8 cellular contexts compared by ENCODE assay signal in the genomic region with DNA sequence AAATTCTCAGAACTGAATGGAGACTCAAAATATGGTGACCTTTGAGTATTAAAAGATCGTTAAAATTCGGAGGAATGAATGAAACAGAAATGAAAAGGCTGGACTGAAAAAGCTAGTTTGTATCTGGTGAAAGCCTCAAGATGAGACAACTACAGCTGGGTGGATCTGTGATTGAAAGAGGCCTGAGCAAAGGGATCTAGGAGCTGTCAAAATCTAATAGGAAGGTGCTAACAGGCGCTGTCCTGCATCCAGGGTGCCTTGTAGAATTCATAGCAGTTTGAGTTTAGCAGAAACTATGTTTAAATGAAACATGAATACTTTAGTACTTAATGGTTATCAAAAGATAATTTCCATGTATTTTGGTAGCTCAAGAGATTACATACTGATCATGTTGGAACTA. TPM values are rescaled to one million over a fixed set of nuclear protein-coding genes. Genes with fewer than 3 reads are reported as not detected.
DNase-seq lines count a peak whose midpoint lies in the region; ATAC-seq and TF ChIP-seq lines count a peak whose summit lies in the region.

No MANE protein-coding gene starts in this region.

- no peak overlapping the region for H3K18ac ChIP-seq in mesendoderm (ENCODE audit: low read length)

- TF ChIP-seq CTCF in right atrium auricular region (IDR thresholded peaks at IDR 0.05): no peak
- no peak for TF ChIP-seq CTCF in body of pancreas (IDR thresholded peaks at IDR 0.05)

- H4K8ac ChIP-seq in mesendoderm (ENCODE audit: low read depth, low read length): no peak overlapping the region

- H2BK120ac ChIP-seq in mesendoderm (ENCODE audit: low read depth, low read length): no peak overlapping the region

- no peak overlapping the region for H3K4ac ChIP-seq in mesendoderm (ENCODE audit: low read depth, low read length)

- peaks cover 0 to 67% of the 10 kb centered on the region in 2 donors for H3K4me1 ChIP-seq in right atrium auricular region
- H3K4me1 ChIP-seq in body of pancreas: peaks cover 64% of the 10 kb centered on the region
- peaks cover 8% of the 10 kb centered on the region for H3K4me1 ChIP-seq in mesendoderm (ENCODE audit: control insufficient read depth, low read depth, low read length)
- peaks cover 2 to 9% of the 10 kb centered on the region in 2 donors for H3K4me1 ChIP-seq in aorta (ENCODE audit: control insufficient read depth in 1 of 2, insufficient read depth in 2 of 2, low read length in 2 of 2)

- H3K27me3 ChIP-seq in right atrium auricular region (no peaks in the 10 kb centered on the region), body of pancreas (no peaks in the 10 kb centered on the region), mesendoderm (ENCODE audit: insufficient read depth, low read length, poor library complexity) (no peaks in the 10 kb centered on the region), aorta (ENCODE audit: control insufficient read depth in 1 of 2, insufficient read depth in 2 of 2, low read length in 1 of 2) (no peaks in the 10 kb centered on the region)

- DNase-seq in right atrium auricular region (ENCODE audit: low spot score): no peak
- DNase-seq in cardiac septum (ENCODE audit: low spot score): no peak
- no peak for DNase-seq in body of pancreas
- no peak for DNase-seq in mesendoderm
- DNase-seq in aorta: no peak
- no peak for DNase-seq in T-helper 9 cell
- no peak for DNase-seq in NCI-H526 (lab: John Stamatoyannopoulos, UW)

- H3K36me3 ChIP-seq in right atrium auricular region: no peaks in the 10 kb centered on the region
- no peaks in the 10 kb centered on the region for H3K36me3 ChIP-seq in body of pancreas (replicated peaks in 1 of 2; ENCODE audit: insufficient read depth in 1 of 2, low read depth in 2 of 2)
- no peaks in the 10 kb centered on the region for H3K36me3 ChIP-seq in mesendoderm (ENCODE audit: control insufficient read depth, insufficient read depth, low read length)
- no peaks in the 10 kb centered on the region for H3K36me3 ChIP-seq in aorta (ENCODE audit: control insufficient read depth in 1 of 2, insufficient read depth in 2 of 2, low read length in 1 of 2)

- H4K5ac ChIP-seq in mesendoderm (ENCODE audit: low read length): no peak overlapping the region

- H2AK5ac ChIP-seq in mesendoderm (ENCODE audit: low read length): no peak overlapping the region

- H3K79me2 ChIP-seq in mesendoderm (ENCODE audit: control insufficient read depth, insufficient read depth, low read length): peaks cover 84% of the 10 kb centered on the region

- H3K23ac ChIP-seq in mesendoderm (ENCODE audit: low read length): no peak overlapping the region

- no peak for ATAC-seq in body of pancreas
- ATAC-seq in aorta (ENCODE audit: low FRiP score): no peak
- no peak for ATAC-seq in HG03175 (IDR thresholded peaks at IDR 0.05; ENCODE audit: unreplicated experiment)

- no peak overlapping the region for H2BK5ac ChIP-seq in mesendoderm (ENCODE audit: low read length)

- intact Hi-C loops in cardiac septum (cut with DNase I): loop anchor here (2.0 kb wide), 1 partner anchor 44 kb away; no protein-coding TSS in a partner anchor
- intact Hi-C loops in body of pancreas (cut with DNase I): loop anchor here (5.0 kb wide), 1 partner anchor 41 kb away; no protein-coding TSS in a partner anchor
- intact Hi-C loops in aorta (cut with DNase I): loop anchor here (2.0 to 10.0 kb wide), 3 partner anchors 36 to 136 kb away; a partner anchor contains a TSS

- H3K4me3 ChIP-seq in right atrium auricular region (peak overlapping the region; percentile 91 to 99), body of pancreas (no peak overlapping the region), mesendoderm (ENCODE audit: low read length) (peak overlapping the region; percentile 9), aorta (ENCODE audit: low read length in 2 of 2) (peak overlapping the region; percentile 58 to 93)

- no peak overlapping the region for H2BK15ac ChIP-seq in mesendoderm (replicated peaks; ENCODE audit: low read depth)

- peak overlapping the region; percentile 54 for H3K4me2 ChIP-seq in mesendoderm (ENCODE audit: low read length)

- peaks cover 7% of the 10 kb centered on the region for H3K79me1 ChIP-seq in mesendoderm (ENCODE audit: low read length)

- WGBS in body of pancreas, 2 donors: 10 to 12% methylated on average over 3 of the region's 3 CpGs
- no CpG with 5 or more reads among the region's 3 CpGs for WGBS in mesendoderm (ENCODE audit: extremely low coverage, insufficient coverage, low lambda C conversion rate)
- WGBS in aorta, 2 donors: 41 to 43% methylated on average over 3 of the region's 3 CpGs

- no peak for TF ChIP-seq POLR2A in body of pancreas (IDR thresholded peaks at IDR 0.05)

- peak overlapping the region; percentile 70 for H3K9ac ChIP-seq in mesendoderm (ENCODE audit: low read length)

- H3K27ac ChIP-seq in right atrium auricular region: peak overlapping the region; percentile 92 to 94
- peak overlapping the region in 3 of 4 donors; percentile 94 to 100 (median 95) for H3K27ac ChIP-seq in body of pancreas
- no peak overlapping the region for H3K27ac ChIP-seq in mesendoderm (ENCODE audit: low read depth, low read length)
- peak overlapping the region; percentile 48 to 51 for H3K27ac ChIP-seq in aorta (ENCODE audit: low read depth in 1 of 2, low read length in 2 of 2)

- H3K56ac ChIP-seq in mesendoderm (ENCODE audit: low read length): no peak overlapping the region

- H3K9me3 ChIP-seq in right atrium auricular region (no peaks in the 10 kb centered on the region), body of pancreas (no peaks in the 10 kb centered on the region), aorta (ENCODE audit: control insufficient read depth, low read length) (no peaks in the 10 kb centered on the region)

RNA-seq across cellular contexts. Expression of a gene that starts 2.3 kb away (rescaled TPM):
- total RNA-seq in right atrium auricular region (10 to 100 TPM; 31.3 to 36.3 TPM), cardiac septum (44.3 TPM), body of pancreas (10 to 100 TPM; 27.0 to 30.3 TPM), aorta (10 to 100 TPM; 46.0 to 57.3 TPM)
- polyA plus RNA-seq in mesendoderm (2013, experiment 1 of 2): 150 TPM
- 152 TPM for polyA plus RNA-seq in mesendoderm (2013, experiment 2 of 2)
- 10 to 100 TPM; 23.1 to 36.1 TPM for polyA plus RNA-seq in aorta

Comparison
In these comparisons a context has a peak if more than half of its experiments do, and no peak if none do; other contexts are left out.
1. H3K4me3 ChIP-seq: peak in right atrium auricular region (2 of 2), mesendoderm (single experiment) and aorta (2 of 2); none in body of pancreas (0 of 2).